Comparison of ENCODE assay signal across 1 cellular context in genomic region chr16:70579648-70580630, GRCh38.
TF ChIP-seq lines count a peak whose summit lies in the region.

No MANE protein-coding gene starts in this region.

TF ChIP-seq in HepG2, 621 proteins besides CTCF, POLR2A, EP300 and RAD21 (continues in another document):
- no peak for TF ChIP-seq ZXDC (CRISPR knock-in tag; IDR thresholded peaks at IDR 0.05)
- no peak for TF ChIP-seq TCF12 (IDR thresholded peaks at IDR 0.05)
- TF ChIP-seq TCF12 (CRISPR knock-in tag; IDR thresholded peaks at IDR 0.05), result no peak
- TF ChIP-seq SIX1 (CRISPR knock-in tag; IDR thresholded peaks at IDR 0.05; ENCODE audit: borderline replicate concordance), result no peak
- TF ChIP-seq AFF4 (CRISPR knock-in tag; IDR thresholded peaks at IDR 0.05), result no peak
- TF ChIP-seq ZNF337 (CRISPR knock-in tag; IDR thresholded peaks at IDR 0.05; ENCODE audit: borderline replicate concordance, low read depth), result 0 out of 2 replicates have a peak, but pooled peaks have one; percentile 14
- TF ChIP-seq ZNF569 (CRISPR knock-in tag; IDR thresholded peaks at IDR 0.05; ENCODE audit: borderline replicate concordance), result no peak
- no peak for TF ChIP-seq REPIN1 (CRISPR knock-in tag; IDR thresholded peaks at IDR 0.05; ENCODE audit: borderline replicate concordance, low read depth)
- TF ChIP-seq ZNF12 (CRISPR knock-in tag; IDR thresholded peaks at IDR 0.05), result no peak
- no peak for TF ChIP-seq ZNF446 (CRISPR knock-in tag; IDR thresholded peaks at IDR 0.05)
- peak; percentile 27; the same call in 1 of the 2 replicates for TF ChIP-seq ZNF580 (CRISPR knock-in tag; IDR thresholded peaks at IDR 0.05; ENCODE audit: borderline replicate concordance, low read depth)
- TF ChIP-seq MEF2D (CRISPR knock-in tag; IDR thresholded peaks at IDR 0.05), result 0 out of 2 replicates have a peak, but pooled peaks have one; percentile 22
- no peak for TF ChIP-seq DMTF1 (CRISPR knock-in tag; IDR thresholded peaks at IDR 0.05)
- no peak for TF ChIP-seq STAT6 (CRISPR knock-in tag; IDR thresholded peaks at IDR 0.05; ENCODE audit: borderline replicate concordance)
- no peak for TF ChIP-seq MED13 (CRISPR knock-in tag; IDR thresholded peaks at IDR 0.05)
- no peak for TF ChIP-seq MTERF4 (CRISPR knock-in tag; IDR thresholded peaks at IDR 0.05)
- TF ChIP-seq SP4 (CRISPR knock-in tag; IDR thresholded peaks at IDR 0.05), result no peak
- TF ChIP-seq RBFOX2 (IDR thresholded peaks at IDR 0.05; ENCODE audit: low read depth, low read length), result no peak
- no peak for TF ChIP-seq TP53 (CRISPR knock-in tag; conservative IDR thresholded peaks at IDR 0.05)
- TF ChIP-seq XRCC5 (optimal IDR thresholded peaks at IDR 0.05; ENCODE audit: low read length), result no peak
- TF ChIP-seq TFDP1 (CRISPR knock-in tag; IDR thresholded peaks at IDR 0.05; ENCODE audit: borderline replicate concordance), result peak; percentile 70; the same call in 1 of the 2 replicates
- no peak; the same call in 1 of the 2 replicates for TF ChIP-seq ZNF318 (CRISPR knock-in tag; IDR thresholded peaks at IDR 0.05)
- no peak for TF ChIP-seq RNF2 (conservative IDR thresholded peaks at IDR 0.05; ENCODE audit: low read depth)
- no peak for TF ChIP-seq ARHGAP35 (CRISPR knock-in tag; IDR thresholded peaks at IDR 0.05; ENCODE audit: borderline replicate concordance)
- no peak for TF ChIP-seq ZNF263 (CRISPR knock-in tag; IDR thresholded peaks at IDR 0.05)
- no peak for TF ChIP-seq TEAD3 (CRISPR knock-in tag; optimal IDR thresholded peaks at IDR 0.05; ENCODE audit: borderline replicate concordance)
- no peak for TF ChIP-seq MTF2 (CRISPR knock-in tag; IDR thresholded peaks at IDR 0.05; ENCODE audit: borderline replicate concordance)
- no peak for TF ChIP-seq SMAD1 (CRISPR knock-in tag; IDR thresholded peaks at IDR 0.05; ENCODE audit: borderline replicate concordance, low read depth)
- peak; percentile 36; the same call in 1 of the 2 replicates for TF ChIP-seq ZFY (CRISPR knock-in tag; IDR thresholded peaks at IDR 0.05)
- TF ChIP-seq ZNF292 (CRISPR knock-in tag; IDR thresholded peaks at IDR 0.05; ENCODE audit: borderline replicate concordance, low read depth), result no peak
- TF ChIP-seq ZBTB34 (CRISPR knock-in tag; IDR thresholded peaks at IDR 0.05), result no peak
- no peak for TF ChIP-seq POLR2G (IDR thresholded peaks at IDR 0.05; ENCODE audit: low read depth, low read length)
